15 cellular contexts compared by ENCODE assay signal in the genomic region with DNA sequence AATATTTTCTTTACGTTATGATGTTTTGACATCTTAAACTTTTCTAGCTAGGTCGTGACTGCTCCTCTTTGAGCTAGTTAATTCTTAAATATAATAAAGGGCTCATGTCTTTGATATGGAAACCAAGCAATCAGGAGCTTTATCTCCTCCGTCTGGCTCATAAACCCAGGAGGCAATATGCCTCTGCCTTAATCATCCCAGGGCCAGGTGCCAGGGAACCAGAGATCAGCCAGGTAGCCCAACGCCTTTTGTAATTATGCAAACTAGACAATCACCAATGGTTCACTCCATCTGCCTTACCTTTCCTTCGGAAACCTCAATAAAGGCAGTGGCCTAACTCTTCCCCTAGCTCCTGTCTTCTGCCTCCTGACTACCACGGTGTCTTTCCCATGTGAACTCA.
"Had no signal": no experiment of that assay in that cellular context is flagged by ENCODE, and none has a peak within 500 bp of the region (broad histone marks: within the 10 kb centered on the region; RNA-seq: fewer than 3 reads in every experiment).

No MANE protein-coding gene starts in this region.

- DNase-seq: activated CD4-positive, alpha-beta T cell treated with anti-CD3 and anti-CD28 coated beads, Interleukin-2, amount 50 U/mL, for 4 hours; activated CD4-positive, CD25-positive, alpha-beta regulatory T cell treated with anti-CD3 and anti-CD28 coated beads, Interleukin-2, amount 50 U/mL, for 72 hours; activated naive CD4-positive, alpha-beta T cell treated with anti-CD3 and anti-CD28 coated beads, Interleukin-2, amount 50 U/mL, for 16 hours; activated T-cell treated with anti-CD3 and anti-CD28 coated beads, Interleukin-2, amount 50 U/mL, for 1 hour; adrenal gland; body of pancreas; dermis blood vessel endothelial cell; left ventricle myocardium superior; mesenchymal stem cell; ovary; sigmoid colon; stimulated activated CD4-positive, alpha-beta T cell treated with anti-CD3 and anti-CD28 coated beads, Interleukin-12 subunit alpha, Interleukin-12 subunit beta, amount 100 ng/mL, for 4 hours; stimulated activated naive CD8-positive, alpha-beta T cell treated with anti-CD3 and anti-CD28 coated beads, Interleukin-15, Interleukin-2, amounts not matched to agents 100 U/mL and 50 U/mL, for 24 hours; upper lobe of right lung had no signal

- ATAC-seq: body of pancreas; gastroesophageal sphincter; left ventricle myocardium superior; stimulated activated naive CD8-positive, alpha-beta T cell treated with anti-CD3 and anti-CD28 coated beads, Interleukin-15, Interleukin-2, amounts not matched to agents 100 U/mL and 50 U/mL, for 24 hours; upper lobe of right lung had no signal
